8 cellular contexts compared by ENCODE assay signal in the genomic region with DNA sequence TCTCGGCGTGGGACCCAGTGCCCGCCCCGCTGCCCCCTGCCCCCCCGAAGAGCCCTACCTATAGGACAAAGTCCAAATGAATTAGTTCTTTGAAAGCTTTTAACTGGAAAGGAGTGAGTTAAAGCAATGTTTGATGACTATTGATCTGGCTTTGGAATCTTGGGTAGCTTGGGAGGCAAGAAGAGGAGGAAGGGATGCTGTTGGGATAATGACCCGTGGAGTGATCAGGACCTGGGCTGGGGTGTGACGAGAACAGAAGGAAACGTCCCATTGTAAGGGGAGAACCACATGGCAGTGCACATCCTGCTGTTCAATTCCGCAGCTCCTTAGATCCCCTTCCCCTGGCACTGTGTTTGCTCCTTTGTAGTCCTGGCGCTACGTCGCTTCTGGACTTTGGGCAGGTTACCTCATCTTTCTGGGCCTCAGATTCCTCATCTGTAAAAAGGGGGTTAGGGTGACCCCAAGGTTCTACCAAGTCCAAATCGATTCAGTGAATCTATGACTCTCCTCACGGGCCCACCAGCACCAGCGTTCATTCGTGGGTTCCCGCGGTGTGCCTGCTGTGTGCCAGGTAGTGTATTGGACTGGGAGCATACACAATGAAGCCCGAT.
DNase-seq lines count a peak whose midpoint lies in the region; ATAC-seq and TF ChIP-seq lines count a peak whose summit lies in the region.

No MANE protein-coding gene starts in this region.

- H3K4me1 Mint-ChIP-seq in activated T-cell treated with anti-CD3 and anti-CD28 coated beads, Interleukin-2, amount 50 U/mL, for 24 hours (ENCODE audit: low read depth): peaks cover 39% of the 10 kb centered on the region

- H3K4me3 ChIP-seq in retinal pigment epithelial cell (ENCODE audit: low read length): peak overlapping the region; percentile 70

- H3K27me3 Mint-ChIP-seq in activated T-cell treated with anti-CD3 and anti-CD28 coated beads, Interleukin-2, amount 50 U/mL, for 24 hours: no peaks in the 10 kb centered on the region

- H3K9me3 Mint-ChIP-seq in activated T-cell treated with anti-CD3 and anti-CD28 coated beads, Interleukin-2, amount 50 U/mL, for 24 hours: no peaks in the 10 kb centered on the region

- peak; percentile 17 for DNase-seq in activated CD4-positive, alpha-beta T cell treated with anti-CD3 and anti-CD28 coated beads for 48 hours
- DNase-seq in activated CD4-positive, alpha-beta T cell treated with anti-CD3 and anti-CD28 coated beads for 1 hour: no peak
- DNase-seq in activated T-cell treated with anti-CD3 and anti-CD28 coated beads, Interleukin-2, amount 50 U/mL, for 24 hours: peak; percentile 53
- DNase-seq in globus pallidus (ENCODE audit: low spot score) (peak; percentile 45), retinal pigment epithelial cell (ENCODE audit: low read depth) (no peak), GOT3 (lab: John Stamatoyannopoulos, UW) (no peak)

- H3K36me3 Mint-ChIP-seq in activated T-cell treated with anti-CD3 and anti-CD28 coated beads, Interleukin-2, amount 50 U/mL, for 24 hours (ENCODE audit: low read depth): peaks cover 1% of the 10 kb centered on the region

- peak overlapping the region; percentile 82 for H3K4me3 Mint-ChIP-seq in activated T-cell treated with anti-CD3 and anti-CD28 coated beads, Interleukin-2, amount 50 U/mL, for 24 hours

- ATAC-seq in HG03378 (IDR thresholded peaks at IDR 0.05; ENCODE audit: unreplicated experiment) (no peak), HG03159 (IDR thresholded peaks at IDR 0.05; ENCODE audit: unreplicated experiment) (no peak)

- TF ChIP-seq CTCF in retinal pigment epithelial cell (conservative IDR thresholded peaks at IDR 0.05; ENCODE audit: low read depth, low read length): no peak

- H3K27ac Mint-ChIP-seq in activated T-cell treated with anti-CD3 and anti-CD28 coated beads, Interleukin-2, amount 50 U/mL, for 24 hours: peak overlapping the region; percentile 95

Comparison
In these comparisons a context has a peak if more than half of its experiments do, and no peak if none do; other contexts are left out.
1. DNase-seq: peak in activated CD4-positive, alpha-beta T cell treated with anti-CD3 and anti-CD28 coated beads for 48 hours (single experiment), activated T-cell treated with anti-CD3 and anti-CD28 coated beads, Interleukin-2, amount 50 U/mL, for 24 hours (single experiment) and globus pallidus (single experiment); none in activated CD4-positive, alpha-beta T cell treated with anti-CD3 and anti-CD28 coated beads for 1 hour (single experiment), retinal pigment epithelial cell (single experiment) and GOT3 (single experiment).